In genomic region chr7:119472398-119473038, GRCh38 we compare ENCODE assay signal across 1 cellular context.
TF ChIP-seq lines count a peak whose summit lies in the region.

No MANE protein-coding gene starts in this region.

TF ChIP-seq in HepG2, 621 proteins besides CTCF, POLR2A, EP300 and RAD21 (continued from another document):
- peak in 1 of 2 experiments; percentile 39; a peak in 1 of 4 replicates for TF ChIP-seq REST (IDR thresholded peaks at IDR 0.05; ENCODE audit: borderline replicate concordance in 1 of 2, low read depth in 1 of 2, low read length in 2 of 2)
- TF ChIP-seq CEBPG (CRISPR knock-in tag; IDR thresholded peaks at IDR 0.05): peak; percentile 59; the same call in 1 of the 2 replicates
